Comparison of ENCODE assay signal across 16 cellular contexts in genomic region chr1:25893072-25893604, GRCh38. TPM values are rescaled to one million over a fixed set of nuclear protein-coding genes. Genes with fewer than 3 reads are reported as not detected.
DNase-seq lines count a peak whose midpoint lies in the region; ATAC-seq, FAIRE-seq and TF ChIP-seq lines count a peak whose summit lies in the region.
"Had no signal": no experiment of that assay in that cellular context is flagged by ENCODE, and none has a peak within 500 bp of the region (broad histone marks: within the 10 kb centered on the region; RNA-seq: fewer than 3 reads in every experiment).

No MANE protein-coding gene starts in this region.

- TF ChIP-seq EP300 in A549 (IDR thresholded peaks at IDR 0.05) (no peak), H1 (IDR thresholded peaks at IDR 0.05; ENCODE audit: borderline replicate concordance in 1 of 2, low read depth in 2 of 2, low read length in 2 of 2) (no peak)

- H3K36me3 Mint-ChIP-seq in osteocyte (ENCODE audit: unreplicated experiment): peaks cover 2% of the 10 kb centered on the region
- H3K36me3 Mint-ChIP-seq: activated naive CD4-positive, alpha-beta T cell treated with anti-CD3 and anti-CD28 coated beads, Interleukin-2, amount 50 U/mL, for 24 hours had no signal

- H3K56ac ChIP-seq in H1 (replicated peaks; ENCODE audit: insufficient read length, low read depth, low read length): no peak overlapping the region

- H2BK15ac ChIP-seq in H1 (ENCODE audit: low read length): peak overlapping the region; percentile 81; the same call in 1 of the 2 replicates

- no peak overlapping the region for H3K14ac ChIP-seq in H1 (ENCODE audit: insufficient read length)

- H2AFZ ChIP-seq in PC-3 (ENCODE audit: low read length): no peak overlapping the region
- no peak overlapping the region for H2AFZ ChIP-seq in H1 (ENCODE audit: low read length)

- no peak overlapping the region for H4K5ac ChIP-seq in H1 (ENCODE audit: insufficient read length, low read depth, low read length)

- H3K9ac ChIP-seq in PC-3 (ENCODE audit: low read length) (no peak overlapping the region), H1 (replicated peaks in 1 of 4; ENCODE audit: extremely low read depth in 1 of 4, low read depth in 3 of 4, low read length in 3 of 4) (no peak overlapping the region)

- H3K9me3 ChIP-seq in A549 (no peaks in the 10 kb centered on the region), PC-3 (ENCODE audit: low read length) (no peaks in the 10 kb centered on the region), H1 (ENCODE audit: insufficient read depth in 2 of 2, low read depth in 1 of 2, low read length in 1 of 2) (no peaks in the 10 kb centered on the region)

- H3K4me3 ChIP-seq in A549 (no peak overlapping the region), PC-3 (ENCODE audit: low read length) (no peak overlapping the region), H1 (ENCODE audit: extremely low read depth in 1 of 4, insufficient read depth in 2 of 4, low read depth in 3 of 4, low read length in 4 of 4) (no peak overlapping the region)

- FAIRE-seq in A549 (lab: Jason Lieb, UNC) (no peak), H1 (lab: Jason Lieb, UNC) (no peak)

- no peak overlapping the region for H2BK120ac ChIP-seq in H1 (replicated peaks; ENCODE audit: low read depth, low read length)

- no peak for TF ChIP-seq RAD21 in A549 (conservative IDR thresholded peaks at IDR 0.05 in 1 of 2, IDR thresholded peaks at IDR 0.05 in 1 of 2)
- no peak for TF ChIP-seq RAD21 in H1 (IDR thresholded peaks at IDR 0.05 in 1 of 2, conservative IDR thresholded peaks at IDR 0.05 in 1 of 2; ENCODE audit: low read depth in 2 of 2, low read length in 2 of 2)

- intact Hi-C loops in PC-3 (cut with micrococcal nuclease): loop anchor here (10.0 kb wide), 1 partner anchor 202 kb away; no protein-coding TSS in a partner anchor

- no peak overlapping the region for H3K4me3 Mint-ChIP-seq in osteocyte (ENCODE audit: unreplicated experiment)
- H3K4me3 Mint-ChIP-seq: activated B cell treated with CpG ODN at 0.5 μM for 24 hours; activated naive CD4-positive, alpha-beta T cell treated with anti-CD3 and anti-CD28 coated beads, Interleukin-2, amount 50 U/mL, for 24 hours; stimulated activated naive CD8-positive, alpha-beta T cell treated with anti-CD3 and anti-CD28 coated beads, Interleukin-15, amount 100 ng/mL, for 72 hours had no signal

- H3K27ac Mint-ChIP-seq in osteocyte (ENCODE audit: unreplicated experiment): peak overlapping the region; percentile 83
- H3K27ac Mint-ChIP-seq: activated B cell treated with CpG ODN at 0.5 μM for 24 hours; activated naive CD4-positive, alpha-beta T cell treated with anti-CD3 and anti-CD28 coated beads, Interleukin-2, amount 50 U/mL, for 24 hours; stimulated activated naive CD8-positive, alpha-beta T cell treated with anti-CD3 and anti-CD28 coated beads, Interleukin-15, amount 100 ng/mL, for 72 hours had no signal

- no peaks in the 10 kb centered on the region for H3F3A ChIP-seq in PC-3 (ENCODE audit: low read length, unreplicated experiment)

- no peak overlapping the region; the same call in 1 of the 2 replicates for H3K18ac ChIP-seq in H1 (ENCODE audit: extremely low read depth, low read length)

- peaks cover 51% of the 10 kb centered on the region for H3K4me1 ChIP-seq in A549
- H3K4me1 ChIP-seq in PC-3 (ENCODE audit: insufficient read depth, low read length): peaks cover 55% of the 10 kb centered on the region
- peaks cover 0 to 18% (median 10%) of the 10 kb centered on the region in 4 experiments; a peak in 6 of 7 replicates for H3K4me1 ChIP-seq in H1 (replicated peaks in 1 of 4; ENCODE audit: control insufficient read depth in 3 of 4, insufficient read depth in 4 of 4, low read length in 3 of 4)

- no peaks in the 10 kb centered on the region for H3K23me2 ChIP-seq in H1 (ENCODE audit: low read depth, low read length)

- no peak overlapping the region for H3K4ac ChIP-seq in H1 (replicated peaks; ENCODE audit: insufficient read length, low read depth, low read length)

- WGBS in A549 (ENCODE audit: missing lambda C conversion rate): 68% methylated on average over 6 of the region's 6 CpGs
- WGBS in H1 (ENCODE audit: extremely low coverage in 1 of 2, insufficient coverage in 1 of 2, insufficient read length in 1 of 2, insufficient replicate concordance in 2 of 2, low coverage in 1 of 2, low lambda C conversion rate in 2 of 2, missing lambda C conversion rate in 1 of 2), 2 experiments: 82% methylated on average over 6 of the region's 6 CpGs; no CpG with 5 or more reads in 1 of the 2 experiments

- peak overlapping the region; percentile 94 to 98 for H3K27ac ChIP-seq in A549
- H3K27ac ChIP-seq in PC-3 (ENCODE audit: low read length): no peak overlapping the region
- no peak overlapping the region for H3K27ac ChIP-seq in H1 (ENCODE audit: low read depth, low read length)

- no peak overlapping the region for H4K8ac ChIP-seq in H1 (ENCODE audit: extremely low read depth, insufficient read depth, low read length)

- H3K27me3 Mint-ChIP-seq in osteocyte (ENCODE audit: unreplicated experiment): no peaks in the 10 kb centered on the region
- H3K27me3 Mint-ChIP-seq: activated B cell treated with CpG ODN at 0.5 μM for 24 hours; activated naive CD4-positive, alpha-beta T cell treated with anti-CD3 and anti-CD28 coated beads, Interleukin-2, amount 50 U/mL, for 24 hours; stimulated activated naive CD8-positive, alpha-beta T cell treated with anti-CD3 and anti-CD28 coated beads, Interleukin-15, amount 100 ng/mL, for 72 hours had no signal

- H2BK20ac ChIP-seq in H1 (ENCODE audit: low read length): peak overlapping the region; percentile 48; the same call in 1 of the 2 replicates

- no peaks in the 10 kb centered on the region for H3K36me3 ChIP-seq in PC-3 (ENCODE audit: low read depth, low read length)
- peaks cover 0 to 2% (median under 1%) of the 10 kb centered on the region in 4 experiments; a peak in 2 of 8 replicates for H3K36me3 ChIP-seq in H1 (ENCODE audit: control insufficient read depth in 2 of 4, insufficient read depth in 4 of 4, low read length in 3 of 4)

- H3K4me2 ChIP-seq in A549 (peak overlapping the region; percentile 73), PC-3 (ENCODE audit: low read length) (no peak overlapping the region), H1 (ENCODE audit: insufficient read depth in 1 of 2, low read depth in 2 of 2, low read length in 2 of 2) (peak overlapping the region in 1 of 2 experiments; percentile 55; a peak in 1 of 4 replicates)

- H2AK5ac ChIP-seq in H1 (ENCODE audit: low read depth, low read length): 0 out of 2 replicates have a peak overlapping the region, but pooled peaks have one; percentile 45

- POLR2A ChIA-PET in A549 (lab: Yijun Ruan, JAX): interaction anchor here (1.9 kb wide), 1 partner anchor 18 kb away, joined by 6 read pairs; the partner anchor contains the start of gene PAQR7
- POLR2A ChIA-PET in PC-3 (lab: Charles Lee; ENCODE audit: unreplicated experiment): interaction anchor here (0.6 to 0.9 kb wide), 2 partner anchors 234 to 719 kb away, joined by 5 to 8 read pairs; no protein-coding TSS in a partner anchor
- POLR2A ChIA-PET in H1 (lab: Charles Lee; ENCODE audit: partially characterized antibody): interaction anchor here (1.1 to 3.6 kb wide), 6 partner anchors 10 to 104 kb away, joined by 3 to 29 read pairs (median 6); partner anchors contain the start of genes PAFAH2 and PAQR7

- TSS peak; percentile 17 for BruUV-seq in PC-3 (replicated peaks; lab: Mats Ljungman, UMichigan)

- no peak for ATAC-seq in A549
- ATAC-seq in PC-3: no peak
- ATAC-seq in HG03354 (IDR thresholded peaks at IDR 0.05; ENCODE audit: poor library complexity, severe bottlenecking, unreplicated experiment): no peak
- ATAC-seq: stimulated activated naive CD8-positive, alpha-beta T cell treated with anti-CD3 and anti-CD28 coated beads, Interleukin-15, amount 100 ng/mL, for 72 hours had no signal

- no peaks in the 10 kb centered on the region for H3K9me2 ChIP-seq in PC-3 (replicated peaks; ENCODE audit: low read length)

- TF ChIP-seq CTCF in A549 (IDR thresholded peaks at IDR 0.05) (no peak), PC-3 (conservative IDR thresholded peaks at IDR 0.05; ENCODE audit: low read depth, low read length) (no peak), H1 (IDR thresholded peaks at IDR 0.05; ENCODE audit: control extremely low read depth in 1 of 3, insufficient read depth in 1 of 3, low read depth in 1 of 3, low read length in 3 of 3) (no peak), osteocyte (IDR thresholded peaks at IDR 0.05) (no peak)

- 0 out of 2 replicates have a peak overlapping the region, but pooled peaks have one; percentile 55 for H2BK5ac ChIP-seq in H1 (ENCODE audit: low read depth, low read length)

- no peaks in the 10 kb centered on the region for H3K79me1 ChIP-seq in H1 (ENCODE audit: low read depth, low read length)

- TF ChIP-seq POLR2A in A549 (IDR thresholded peaks at IDR 0.05; ENCODE audit: low read length): no peak
- no peak for TF ChIP-seq POLR2A in H1 (IDR thresholded peaks at IDR 0.05; ENCODE audit: control extremely low read depth in 1 of 2, low read depth in 2 of 2, low read length in 2 of 2)

- H3K27me3 ChIP-seq in PC-3 (ENCODE audit: low read length) (no peaks in the 10 kb centered on the region), H1 (replicated peaks in 1 of 4; ENCODE audit: control insufficient read depth in 3 of 4, extremely low read depth in 1 of 4, insufficient read depth in 3 of 4, low read length in 3 of 4) (no peaks in the 10 kb centered on the region)

- no peaks in the 10 kb centered on the region for H3K9me3 Mint-ChIP-seq in osteocyte (ENCODE audit: unreplicated experiment)
- H3K9me3 Mint-ChIP-seq: activated B cell treated with CpG ODN at 0.5 μM for 24 hours; activated naive CD4-positive, alpha-beta T cell treated with anti-CD3 and anti-CD28 coated beads, Interleukin-2, amount 50 U/mL, for 24 hours; stimulated activated naive CD8-positive, alpha-beta T cell treated with anti-CD3 and anti-CD28 coated beads, Interleukin-15, amount 100 ng/mL, for 72 hours had no signal

- H4K20me1 ChIP-seq in PC-3 (ENCODE audit: low read length) (no peaks in the 10 kb centered on the region), H1 (replicated peaks in 1 of 2; ENCODE audit: control insufficient read depth in 1 of 2, insufficient read depth in 2 of 2, low read length in 2 of 2) (peaks cover 0 to 4% of the 10 kb centered on the region in 2 experiments)

- H3K23ac ChIP-seq in H1 (ENCODE audit: insufficient read length): no peak overlapping the region

- H3K79me2 ChIP-seq in PC-3 (ENCODE audit: low read length): no peaks in the 10 kb centered on the region
- no peaks in the 10 kb centered on the region for H3K79me2 ChIP-seq in H1 (ENCODE audit: control insufficient read depth in 1 of 2, insufficient read depth in 2 of 2, low read length in 2 of 2)

- peak overlapping the region; percentile 62; the same call in 1 of the 2 replicates for H2BK12ac ChIP-seq in H1 (ENCODE audit: low read depth, low read length)

- H4K91ac ChIP-seq in H1 (replicated peaks; ENCODE audit: insufficient read length, low read length): no peak overlapping the region

- DNase-seq in A549 (ENCODE audit: low read depth in 1 of 2, low spot score in 1 of 2): no peak
- no peak for DNase-seq in PC-3
- no peak for DNase-seq in H1 (ENCODE audit: low read depth in 1 of 2, low spot score in 2 of 2)
- DNase-seq in osteocyte (ENCODE audit: extremely low spot score, unreplicated experiment): no peak
- DNase-seq in central memory CD4-positive, alpha-beta T cell: no peak
- no peak for DNase-seq in iPS-NIHi11 (ENCODE audit: low spot score)
- DNase-seq in GM19240 (ENCODE audit: insufficient read length, low spot score): no peak
- DNase-seq: activated B cell treated with CpG ODN at 0.5 μM for 24 hours; activated CD8-positive, alpha-beta memory T cell treated with anti-CD3 and anti-CD28 coated beads, Interleukin-2, amount 50 U/mL, for 4 hours; DMS 273 treated with DMSO at 0.1 percent for 48 hours; NCI-H1092 treated with DMSO at 0.1 percent for 48 hours; stimulated activated naive CD8-positive, alpha-beta T cell treated with anti-CD3 and anti-CD28 coated beads, Interleukin-15, amount 100 ng/mL, for 72 hours had no signal

- CTCF ChIA-PET in A549 (lab: Yijun Ruan, JAX): interaction anchor here (0.6 to 4.1 kb wide), 6 partner anchors 10 to 204 kb away, joined by 3 to 26 read pairs (median 4); partner anchors contain the start of gene PAFAH2
- CTCF ChIA-PET in PC-3 (lab: Charles Lee): interaction anchor here (0.5 to 1.5 kb wide), 5 partner anchors 18 to 234 kb away, joined by 3 to 9 read pairs (median 3); partner anchors contain the start of gene PAFAH2
- CTCF ChIA-PET in H1 (lab: Charles Lee; ENCODE audit: partially characterized antibody): interaction anchor here (0.6 to 6.9 kb wide), 11 partner anchors 12 to 310 kb away, joined by 3 to 83 read pairs (median 5); partner anchors contain the start of genes PAFAH2, PAQR7 and STMN1

- H3K4me1 Mint-ChIP-seq in osteocyte (ENCODE audit: unreplicated experiment): peaks cover 69% of the 10 kb centered on the region

RNA-seq across cellular contexts. Expression of gene STMN1, which starts 13.1 kb away (rescaled TPM):
- 75.3 and 82.4 TPM in 2 replicates for polyA plus RNA-seq in A549 (2011; rRNA removed)
- polyA plus RNA-seq in A549 (2012; cell fraction: cytosol; rRNA removed): 48.1 and 55.7 TPM in 2 replicates
- polyA plus RNA-seq in A549 (2012; cell fraction: nucleus; rRNA removed): 18.1 and 32.8 TPM in 2 replicates
- 145 to 177 TPM (median 147 TPM) in 3 replicates for polyA plus RNA-seq in A549 (2017; fragmentation: RNase III; extraction: RNeasy Plus Mini Kit Qiagen cat#74134 plus additional on column Dnase treatment)
- 10.2 and 10.9 TPM in 2 replicates for polyA minus RNA-seq in A549 (2011; rRNA and poly(A)+ RNA removed)
- 177 and 206 TPM in 2 replicates for total RNA-seq in PC-3 (2014; rRNA removed)
- total RNA-seq in H1 (2021; fragmentation: NEBNext Ultra II Directional; extraction: Animal tissue kit (Norgen Biotek cat#: 25700)): 561 and 564 TPM in 2 replicates
- polyA plus RNA-seq in H1 (2011; rRNA removed): 78.4 and 116 TPM in 2 replicates
- polyA plus RNA-seq in H1 (2011; cell fraction: cytosol; rRNA removed): 189 TPM
- 60.2 TPM for polyA plus RNA-seq in H1 (2011; cell fraction: nucleus; rRNA removed)
- 352 to 483 TPM (median 373 TPM) in 4 replicates for polyA plus RNA-seq in H1 (2012, experiment 1 of 2)
- polyA plus RNA-seq in H1 (2012, experiment 2 of 2): 113 TPM
- 403 TPM for polyA plus RNA-seq in H1 (2013, experiment 1 of 2)
- 416 TPM for polyA plus RNA-seq in H1 (2013, experiment 2 of 2)
- 28.0 and 32.8 TPM in 2 replicates for polyA minus RNA-seq in H1 (2011; rRNA and poly(A)+ RNA removed)
- polyA minus RNA-seq in H1 (2011; cell fraction: cytosol; rRNA and poly(A)+ RNA removed): 51.4 TPM
- polyA minus RNA-seq in H1 (2011; cell fraction: nucleus; rRNA and poly(A)+ RNA removed): 64.6 TPM
- 238 and 255 TPM in 2 replicates for total RNA-seq in osteocyte

RNA-seq across cellular contexts. Expression of gene PAQR7, which starts 17.6 kb away (rescaled TPM):
- polyA plus RNA-seq in A549 (2011; rRNA removed): 2.3 and 3.4 TPM in 2 replicates
- polyA plus RNA-seq in A549 (2012; cell fraction: cytosol; rRNA removed): 2.6 and 4.0 TPM in 2 replicates
- 6.9 and 7.4 TPM in 2 replicates for polyA plus RNA-seq in A549 (2012; cell fraction: nucleus; rRNA removed)
- polyA plus RNA-seq in A549 (2017; fragmentation: RNase III; extraction: RNeasy Plus Mini Kit Qiagen cat#74134 plus additional on column Dnase treatment): 5.9 to 6.4 TPM (median 6.0 TPM) in 3 replicates
- polyA minus RNA-seq in A549 (2011; rRNA and poly(A)+ RNA removed): 8.5 and 10.1 TPM in 2 replicates
- 6.4 and 7.2 TPM in 2 replicates for total RNA-seq in PC-3 (2014; rRNA removed)
- total RNA-seq in H1 (2021; fragmentation: NEBNext Ultra II Directional; extraction: Animal tissue kit (Norgen Biotek cat#: 25700)): 7.3 and 7.7 TPM in 2 replicates
- 7.4 and 9.0 TPM in 2 replicates for polyA plus RNA-seq in H1 (2011; rRNA removed)
- 6.5 TPM for polyA plus RNA-seq in H1 (2011; cell fraction: cytosol; rRNA removed)
- 6.1 TPM for polyA plus RNA-seq in H1 (2011; cell fraction: nucleus; rRNA removed)
- 6.2 to 8.2 TPM (median 7.5 TPM) in 4 replicates for polyA plus RNA-seq in H1 (2012, experiment 1 of 2)
- 6.0 TPM for polyA plus RNA-seq in H1 (2012, experiment 2 of 2)
- 7.1 TPM for polyA plus RNA-seq in H1 (2013, experiment 1 of 2)
- 8.3 TPM for polyA plus RNA-seq in H1 (2013, experiment 2 of 2)
- 10.1 and 10.5 TPM in 2 replicates for polyA minus RNA-seq in H1 (2011; rRNA and poly(A)+ RNA removed)
- 7.6 TPM for polyA minus RNA-seq in H1 (2011; cell fraction: cytosol; rRNA and poly(A)+ RNA removed)
- polyA minus RNA-seq in H1 (2011; cell fraction: nucleus; rRNA and poly(A)+ RNA removed): 4.5 TPM
- total RNA-seq in osteocyte: 11.0 and 11.6 TPM in 2 replicates

RNA-seq across cellular contexts. Expression of gene AUNIP, which starts 33.9 kb away (rescaled TPM):
- polyA plus RNA-seq in A549 (2011; rRNA removed) (6.6 and 8.4 TPM in 2 replicates), A549 (2017; fragmentation: RNase III; extraction: RNeasy Plus Mini Kit Qiagen cat#74134 plus additional on column Dnase treatment) (5.6 to 7.3 TPM (median 6.5 TPM) in 3 replicates), H1 (2011; rRNA removed) (15.4 and 18.6 TPM in 2 replicates)
- 4.5 and 5.2 TPM in 2 replicates for polyA plus RNA-seq in A549 (2012; cell fraction: cytosol; rRNA removed)
- polyA plus RNA-seq in A549 (2012; cell fraction: nucleus; rRNA removed): 2.0 and 2.9 TPM in 2 replicates
- 5.2 and 6.7 TPM in 2 replicates for polyA minus RNA-seq in A549 (2011; rRNA and poly(A)+ RNA removed)
- total RNA-seq in PC-3 (2014; rRNA removed) (17.6 and 22.2 TPM in 2 replicates), osteocyte (1.3 and 1.9 TPM in 2 replicates)
- 22.9 and 23.2 TPM in 2 replicates for total RNA-seq in H1 (2021; fragmentation: NEBNext Ultra II Directional; extraction: Animal tissue kit (Norgen Biotek cat#: 25700))
- polyA plus RNA-seq in H1 (2011; cell fraction: cytosol; rRNA removed): 16.5 TPM
- 13.9 TPM for polyA plus RNA-seq in H1 (2011; cell fraction: nucleus; rRNA removed)
- 14.8 to 20.4 TPM (median 15.7 TPM) in 4 replicates for polyA plus RNA-seq in H1 (2012, experiment 1 of 2)
- polyA plus RNA-seq in H1 (2012, experiment 2 of 2): 12.1 TPM
- polyA plus RNA-seq in H1 (2013, experiment 1 of 2): 14.6 TPM
- 15.5 TPM for polyA plus RNA-seq in H1 (2013, experiment 2 of 2)
- 19.1 and 23.3 TPM in 2 replicates for polyA minus RNA-seq in H1 (2011; rRNA and poly(A)+ RNA removed)
- 12.3 TPM for polyA minus RNA-seq in H1 (2011; cell fraction: cytosol; rRNA and poly(A)+ RNA removed)
- polyA minus RNA-seq in H1 (2011; cell fraction: nucleus; rRNA and poly(A)+ RNA removed): 29.0 TPM
- total RNA-seq: left ventricle myocardium superior, sciatic nerve had no signal

Comparison
In these comparisons a context has a peak if more than half of its experiments do, and no peak if none do; other contexts are left out.
1. H3K27ac ChIP-seq: peak in A549 (2 of 2); none in PC-3 (single experiment) and H1 (single experiment).